In the genomic region with DNA sequence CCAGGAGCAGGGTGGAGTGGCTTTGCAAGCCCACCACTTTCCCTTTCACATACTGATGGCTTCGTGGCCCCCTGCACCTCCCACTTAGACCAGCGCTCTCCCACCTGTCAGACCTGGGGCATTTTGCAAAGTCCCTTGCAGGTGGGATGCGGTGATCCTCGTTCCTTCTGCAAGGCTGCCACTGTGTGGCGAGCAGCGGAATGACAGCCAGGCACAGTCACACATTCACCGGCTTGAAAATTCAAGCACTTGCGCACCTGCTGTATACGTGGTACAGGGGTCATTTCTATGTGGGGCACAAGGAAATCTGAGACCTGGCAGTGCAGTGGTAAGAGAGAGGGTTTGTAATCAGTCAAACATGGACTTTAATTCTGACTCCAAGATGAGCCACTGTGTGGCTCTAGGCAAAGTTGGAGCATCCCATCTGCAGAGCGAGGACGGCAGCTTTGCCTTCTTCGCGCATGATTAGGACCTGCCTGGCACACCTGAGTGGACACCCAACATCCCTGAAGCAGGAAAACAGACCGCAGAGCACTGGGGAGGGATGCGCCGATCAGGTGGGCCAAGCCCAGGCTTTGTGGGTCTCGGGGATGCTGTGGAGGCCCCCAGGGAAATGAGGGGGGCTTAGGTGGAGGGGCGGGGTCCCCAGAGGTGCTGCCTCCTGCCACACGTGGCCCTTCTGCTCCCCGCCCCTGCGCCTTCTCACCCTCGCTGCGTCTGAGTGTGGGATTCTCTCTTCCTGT, we compare ENCODE assay signal across 8 cellular contexts. TPM values are rescaled to one million over a fixed set of nuclear protein-coding genes. Genes with fewer than 3 reads are reported as not detected.
DNase-seq lines count a peak whose midpoint lies in the region; ATAC-seq and TF ChIP-seq lines count a peak whose summit lies in the region.

No MANE protein-coding gene starts in this region.

- DNase-seq in AG10803 (ENCODE audit: low read depth): peak; percentile 35
- peak; percentile 58 for DNase-seq in NCI-H345 (lab: John Stamatoyannopoulos, UW)
- peak; percentile 43 for DNase-seq in activated CD8-positive, alpha-beta memory T cell treated with anti-CD3 and anti-CD28 coated beads, Interleukin-2, amount 50 U/mL, for 4 hours
- peak in 1 of 2 donors; percentile 38 for DNase-seq in tibial artery
- no peak for DNase-seq in DMS114 treated with DMSO at 0.1 percent for 48 hours (lab: John Stamatoyannopoulos, UW; ENCODE audit: unreplicated experiment)

- peak overlapping the region; percentile 25 for H3K9ac ChIP-seq in neural cell (ENCODE audit: low read length)

- peak; percentile 59 for ATAC-seq in GM19043 (IDR thresholded peaks at IDR 0.05; ENCODE audit: low read depth, unreplicated experiment)
- peak; percentile 64 for ATAC-seq in esophagus mucosa

- H3K4me1 ChIP-seq in tibial artery: no peaks in the 10 kb centered on the region

- no peaks in the 10 kb centered on the region for H3K9me2 ChIP-seq in neural cell (ENCODE audit: insufficient read depth, low read length)

- no peaks in the 10 kb centered on the region for H3F3A ChIP-seq in neural cell (ENCODE audit: insufficient read depth, low read length, poor library complexity, severe bottlenecking)

- no peak overlapping the region for H2AFZ ChIP-seq in neural cell (ENCODE audit: low read depth, low read length)

- no peaks in the 10 kb centered on the region for H3K79me2 ChIP-seq in neural cell (replicated peaks; ENCODE audit: insufficient read depth, low read length)

- peak; percentile 99 for TF ChIP-seq RAD21 in neural cell (conservative IDR thresholded peaks at IDR 0.05)

- no peak overlapping the region for H3K4me2 ChIP-seq in neural cell (ENCODE audit: low read length)

- TF ChIP-seq CTCF in AG10803 (conservative IDR thresholded peaks at IDR 0.05; ENCODE audit: low read length) (peak; percentile 97), neural cell (IDR thresholded peaks at IDR 0.05; ENCODE audit: poor library complexity, severe bottlenecking) (peak; percentile 98), tibial artery (IDR thresholded peaks at IDR 0.05) (peak; percentile 89 to 92)

- H3K4me3 ChIP-seq in AG10803 (ENCODE audit: low read length) (no peak overlapping the region), neural cell (ENCODE audit: low read length) (peak overlapping the region; percentile 8), tibial artery (no peak overlapping the region)

- intact Hi-C loops in tibial artery (cut with DNase I; ENCODE audit: low total_unique reads): no loop called here

- H3K27ac ChIP-seq in neural cell (ENCODE audit: low read length) (no peak overlapping the region), tibial artery (no peak overlapping the region)

- H3K36me3 ChIP-seq in neural cell (ENCODE audit: insufficient read depth, low read length) (peaks cover 5% of the 10 kb centered on the region), tibial artery (peaks cover 0 to 7% (median 0%) of the 10 kb centered on the region in 3 donors)

- TF ChIP-seq EP300 in neural cell (conservative IDR thresholded peaks at IDR 0.05; ENCODE audit: poor library complexity, severe bottlenecking): no peak

- H4K20me1 ChIP-seq in neural cell (ENCODE audit: insufficient read depth): no peaks in the 10 kb centered on the region

- H3K27me3 ChIP-seq in neural cell (ENCODE audit: insufficient read depth, low read depth, low read length) (no peaks in the 10 kb centered on the region), tibial artery (peaks cover 0 to 5% of the 10 kb centered on the region in 2 donors)

- peaks cover 2% of the 10 kb centered on the region for H3K9me3 ChIP-seq in neural cell (ENCODE audit: low read length)
- peaks cover 0 to 7% (median 0%) of the 10 kb centered on the region in 3 donors for H3K9me3 ChIP-seq in tibial artery

TF ChIP-seq in neural cell, 6 proteins besides CTCF, POLR2A, EP300 and RAD21:
- TF ChIP-seq EZH2 (IDR thresholded peaks at IDR 0.05; ENCODE audit: borderline replicate concordance, insufficient read depth, low read length, poor library complexity, severe bottlenecking) (no peak), POLR2AphosphoS5 (IDR thresholded peaks at IDR 0.05) (no peak), SMC3 (conservative IDR thresholded peaks at IDR 0.05; ENCODE audit: poor library complexity) (peak; percentile 98)
- TF ChIP-seq, protein P1, sequence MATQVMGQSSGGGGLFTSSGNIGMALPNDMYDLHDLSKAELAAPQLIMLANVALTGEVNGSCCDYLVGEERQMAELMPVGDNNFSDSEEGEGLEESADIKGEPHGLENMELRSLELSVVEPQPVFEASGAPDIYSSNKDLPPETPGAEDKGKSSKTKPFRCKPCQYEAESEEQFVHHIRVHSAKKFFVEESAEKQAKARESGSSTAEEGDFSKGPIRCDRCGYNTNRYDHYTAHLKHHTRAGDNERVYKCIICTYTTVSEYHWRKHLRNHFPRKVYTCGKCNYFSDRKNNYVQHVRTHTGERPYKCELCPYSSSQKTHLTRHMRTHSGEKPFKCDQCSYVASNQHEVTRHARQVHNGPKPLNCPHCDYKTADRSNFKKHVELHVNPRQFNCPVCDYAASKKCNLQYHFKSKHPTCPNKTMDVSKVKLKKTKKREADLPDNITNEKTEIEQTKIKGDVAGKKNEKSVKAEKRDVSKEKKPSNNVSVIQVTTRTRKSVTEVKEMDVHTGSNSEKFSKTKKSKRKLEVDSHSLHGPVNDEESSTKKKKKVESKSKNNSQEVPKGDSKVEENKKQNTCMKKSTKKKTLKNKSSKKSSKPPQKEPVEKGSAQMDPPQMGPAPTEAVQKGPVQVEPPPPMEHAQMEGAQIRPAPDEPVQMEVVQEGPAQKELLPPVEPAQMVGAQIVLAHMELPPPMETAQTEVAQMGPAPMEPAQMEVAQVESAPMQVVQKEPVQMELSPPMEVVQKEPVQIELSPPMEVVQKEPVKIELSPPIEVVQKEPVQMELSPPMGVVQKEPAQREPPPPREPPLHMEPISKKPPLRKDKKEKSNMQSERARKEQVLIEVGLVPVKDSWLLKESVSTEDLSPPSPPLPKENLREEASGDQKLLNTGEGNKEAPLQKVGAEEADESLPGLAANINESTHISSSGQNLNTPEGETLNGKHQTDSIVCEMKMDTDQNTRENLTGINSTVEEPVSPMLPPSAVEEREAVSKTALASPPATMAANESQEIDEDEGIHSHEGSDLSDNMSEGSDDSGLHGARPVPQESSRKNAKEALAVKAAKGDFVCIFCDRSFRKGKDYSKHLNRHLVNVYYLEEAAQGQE (IDR thresholded peaks at IDR 0.05; ENCODE audit: borderline replicate concordance): no peak

RNA-seq across cellular contexts. Expression of a gene that starts 53.0 kb away (rescaled TPM):
- total RNA-seq in esophagus mucosa: 22.5 TPM
- polyA plus RNA-seq in neural cell: 0.76 and 1.7 TPM in 2 replicates
- 0.35 TPM in 1 of 2 replicates, not detected in the other for polyA minus RNA-seq in neural cell
